Comparison of ENCODE assay signal across 1 cellular context in genomic region chr20:32031007-32031958, GRCh38.
A peak's percentile ranks its signal among the peaks of the same experiment; 100 is the strongest.
TF ChIP-seq lines count a peak whose summit lies in the region.

No MANE protein-coding gene starts in this region.

TF ChIP-seq in GM23338, 12 proteins besides CTCF, POLR2A, EP300 and RAD21 (continued from another document):
- TF ChIP-seq ZNF462 (CRISPR knock-in tag; IDR thresholded peaks at IDR 0.05) (no peak), JUNB (IDR thresholded peaks at IDR 0.05; ENCODE audit: unreplicated experiment) (no peak), EZH2 (IDR thresholded peaks at IDR 0.05; ENCODE audit: low read depth, unreplicated experiment) (no peak), NANOG (IDR thresholded peaks at IDR 0.05; ENCODE audit: borderline replicate concordance) (no peak), CREB1 (CRISPR knock-in tag; IDR thresholded peaks at IDR 0.05; ENCODE audit: low read depth) (peak; percentile 37; the same call in 1 of the 2 replicates), ETS1 (IDR thresholded peaks at IDR 0.05) (no peak), EZH2phosphoT487 (IDR thresholded peaks at IDR 0.05; ENCODE audit: unreplicated experiment) (no peak), POLR2AphosphoS5 (IDR thresholded peaks at IDR 0.05; ENCODE audit: low read depth) (peak; percentile 17; the same call in 1 of the 2 replicates), STAT1 (IDR thresholded peaks at IDR 0.05; ENCODE audit: unreplicated experiment) (no peak), ZNF114 (CRISPR knock-in tag; IDR thresholded peaks at IDR 0.05) (0 out of 2 replicates have a peak, but pooled peaks have one; percentile 45)
